In the genomic region with DNA sequence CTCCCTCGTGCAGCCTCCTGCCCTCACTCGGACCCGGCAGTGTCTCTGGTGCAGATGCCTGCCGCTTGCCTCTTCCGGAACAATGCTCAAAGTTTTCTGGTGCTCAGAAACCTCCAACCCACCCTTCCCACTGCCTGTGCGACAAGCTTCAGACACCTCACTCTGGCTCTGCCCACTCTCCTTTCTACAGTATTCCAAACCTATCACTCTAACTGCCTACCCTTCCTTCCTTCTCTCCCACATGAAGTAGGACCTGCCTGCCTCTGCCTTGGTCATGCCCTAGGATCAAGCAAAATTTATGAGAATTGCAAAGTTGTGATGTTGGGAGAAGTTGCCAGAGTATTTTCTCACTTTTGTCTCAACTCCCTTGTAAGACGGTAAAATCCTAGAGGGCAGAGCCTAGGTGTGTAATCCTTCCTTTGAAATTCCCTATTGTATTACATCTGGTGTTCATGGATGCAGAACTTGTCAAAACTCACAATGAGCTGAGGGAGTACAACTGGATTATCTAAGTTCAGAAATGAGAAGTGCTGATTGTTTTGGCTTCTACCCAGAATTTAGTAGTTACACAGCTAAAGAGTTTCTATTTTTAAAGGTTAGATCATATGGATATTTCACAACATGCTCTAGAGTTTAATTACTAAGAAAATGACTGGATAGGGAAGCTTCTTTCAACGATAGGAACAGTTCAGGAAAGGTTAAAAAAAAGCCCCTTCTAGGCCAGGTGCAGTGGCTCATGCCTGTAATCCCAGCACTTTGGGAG, we compare ENCODE assay signal across 12 cellular contexts. TPM values are rescaled to one million over a fixed set of nuclear protein-coding genes. Genes with fewer than 3 reads are reported as not detected.
A peak's percentile ranks its signal among the peaks of the same experiment; 100 is the strongest.
DNase-seq lines count a peak whose midpoint lies in the region; ATAC-seq, FAIRE-seq and TF ChIP-seq lines count a peak whose summit lies in the region.
"Had no signal": no experiment of that assay in that cellular context is flagged by ENCODE, and none has a peak within 500 bp of the region (broad histone marks: within the 10 kb centered on the region; RNA-seq: fewer than 3 reads in every experiment).

No MANE protein-coding gene starts in this region.

- no peak for ATAC-seq in GM21786 (IDR thresholded peaks at IDR 0.05; ENCODE audit: unreplicated experiment)
- ATAC-seq in HG02678 (IDR thresholded peaks at IDR 0.05; ENCODE audit: unreplicated experiment): no peak

- H3K4me2 ChIP-seq in keratinocyte (ENCODE audit: control insufficient read depth, extremely low read depth, insufficient read depth, low read depth, low read length): no peak overlapping the region

- TF ChIP-seq CTCF in HFFc6 (IDR thresholded peaks at IDR 0.05) (no peak), keratinocyte (optimal IDR thresholded peaks at IDR 0.05 in 1 of 3, IDR thresholded peaks at IDR 0.05 in 1 of 3, conservative IDR thresholded peaks at IDR 0.05 in 1 of 3; ENCODE audit: extremely low read depth in 1 of 3, insufficient read depth in 2 of 3, low read length in 3 of 3) (no peak)

- no peak overlapping the region for H2AFZ ChIP-seq in keratinocyte (ENCODE audit: control insufficient read depth, low read length)

- DNase-seq in A172 (ENCODE audit: low spot score) (peak; percentile 27), HFFc6 (no peak), keratinocyte (ENCODE audit: low read depth, low spot score) (no peak), DMS153 (lab: John Stamatoyannopoulos, UW) (no peak), epidermal melanocyte (ENCODE audit: insufficient read length, low spot score) (no peak)
- DNase-seq in activated T-helper 1 cell treated with anti-CD3 and anti-CD28 coated beads, Interleukin-12 subunit alpha, Interleukin-12 subunit beta, Interleukin-2, Interleukin-4 antibody, amounts not matched to agents 30 ng/mL and 10 ng/mL and 1 ng/mL, durations not matched to agents 14 hours and 24 hours and 36 hours (ENCODE audit: low spot score): no peak
- DNase-seq: NCI-H2171 treated with DMSO at 0.1 percent for 48 hours had no signal

- H3K9me1 ChIP-seq in keratinocyte (ENCODE audit: control insufficient read depth, extremely low read depth, insufficient read depth, low read length): peaks cover 4% of the 10 kb centered on the region

- FAIRE-seq in keratinocyte (lab: Jason Lieb, UNC): no peak
- FAIRE-seq: H1 had no signal

- peaks cover 66% of the 10 kb centered on the region for H3K4me1 Mint-ChIP-seq in HFFc6 (ENCODE audit: low read depth)
- peaks cover 67% of the 10 kb centered on the region for H3K4me1 Mint-ChIP-seq in activated T-helper 1 cell treated with anti-CD3 and anti-CD28 coated beads, Interleukin-12 subunit alpha, Interleukin-12 subunit beta, Interleukin-2, Interleukin-4 antibody, amounts not matched to agents 30 ng/mL and 10 ng/mL and 1 ng/mL, durations not matched to agents 14 hours and 24 hours and 36 hours (ENCODE audit: low read depth)

- H3K9ac ChIP-seq in keratinocyte (ENCODE audit: control insufficient read depth, extremely low read depth, insufficient read depth, low read length): no peak overlapping the region

- no peaks in the 10 kb centered on the region; the same call in 1 of the 2 replicates for H3K9me3 Mint-ChIP-seq in HFFc6
- no peaks in the 10 kb centered on the region for H3K9me3 Mint-ChIP-seq in activated T-helper 1 cell treated with anti-CD3 and anti-CD28 coated beads, Interleukin-12 subunit alpha, Interleukin-12 subunit beta, Interleukin-2, Interleukin-4 antibody, amounts not matched to agents 30 ng/mL and 10 ng/mL and 1 ng/mL, durations not matched to agents 14 hours and 24 hours and 36 hours

- no peaks in the 10 kb centered on the region for H3K27me3 ChIP-seq in keratinocyte (ENCODE audit: control insufficient read depth, extremely low read depth, insufficient read depth, low read length)
- H3K27me3 ChIP-seq: esophagus muscularis mucosa had no signal

- intact Hi-C loops in activated T-helper 1 cell treated with anti-CD3 and anti-CD28 coated beads, Interleukin-12 subunit alpha, Interleukin-12 subunit beta, Interleukin-2, Interleukin-4 antibody, amounts not matched to agents 30 ng/mL and 10 ng/mL and 1 ng/mL, durations not matched to agents 14 hours and 24 hours and 36 hours (cut with micrococcal nuclease): no loop called here

- H3K4me1 ChIP-seq in keratinocyte (ENCODE audit: control insufficient read depth, extremely low read depth, insufficient read depth, low read length): peaks cover 29% of the 10 kb centered on the region

- H3K4me3 Mint-ChIP-seq in HFFc6: peak overlapping the region; percentile 4; the same call in 1 of the 2 replicates
- H3K4me3 Mint-ChIP-seq in activated T-helper 1 cell treated with anti-CD3 and anti-CD28 coated beads, Interleukin-12 subunit alpha, Interleukin-12 subunit beta, Interleukin-2, Interleukin-4 antibody, amounts not matched to agents 30 ng/mL and 10 ng/mL and 1 ng/mL, durations not matched to agents 14 hours and 24 hours and 36 hours: peak overlapping the region; percentile 0
- H3K4me3 Mint-ChIP-seq: activated naive CD8-positive, alpha-beta T cell had no signal

- peaks cover 9 to 20% of the 10 kb centered on the region in 2 experiments for H3K36me3 ChIP-seq in keratinocyte (ENCODE audit: control insufficient read depth in 2 of 2, extremely low read depth in 1 of 2, insufficient read depth in 2 of 2, low read length in 2 of 2)

- peak overlapping the region; percentile 30 for H3K27ac Mint-ChIP-seq in HFFc6
- no peak overlapping the region for H3K27ac Mint-ChIP-seq in activated T-helper 1 cell treated with anti-CD3 and anti-CD28 coated beads, Interleukin-12 subunit alpha, Interleukin-12 subunit beta, Interleukin-2, Interleukin-4 antibody, amounts not matched to agents 30 ng/mL and 10 ng/mL and 1 ng/mL, durations not matched to agents 14 hours and 24 hours and 36 hours
- H3K27ac Mint-ChIP-seq: activated naive CD8-positive, alpha-beta T cell had no signal

- H3K36me3 Mint-ChIP-seq in HFFc6 (ENCODE audit: low read depth): peaks cover 38% of the 10 kb centered on the region
- H3K36me3 Mint-ChIP-seq in activated T-helper 1 cell treated with anti-CD3 and anti-CD28 coated beads, Interleukin-12 subunit alpha, Interleukin-12 subunit beta, Interleukin-2, Interleukin-4 antibody, amounts not matched to agents 30 ng/mL and 10 ng/mL and 1 ng/mL, durations not matched to agents 14 hours and 24 hours and 36 hours (ENCODE audit: low read depth): peaks cover 45% of the 10 kb centered on the region

- peaks cover 75% of the 10 kb centered on the region for H3K79me2 ChIP-seq in keratinocyte (ENCODE audit: control insufficient read depth, insufficient read depth, low read length)

- peaks cover 30% of the 10 kb centered on the region for H4K20me1 ChIP-seq in keratinocyte (ENCODE audit: control insufficient read depth, extremely low read depth, insufficient read depth, low read length)

- H3K4me3 ChIP-seq in keratinocyte (ENCODE audit: control insufficient read depth in 2 of 3, extremely low read depth in 1 of 3, insufficient read depth in 2 of 3, low read depth in 1 of 3, low read length in 3 of 3): no peak overlapping the region
- H3K4me3 ChIP-seq: esophagus muscularis mucosa had no signal

- dilution Hi-C loops in keratinocyte (cut with MboI; ENCODE audit: extremely low pct_ligation_motif_present, low sequenced_read_pairs): no loop called here

- no peaks in the 10 kb centered on the region for H3K9me3 ChIP-seq in keratinocyte (ENCODE audit: control insufficient read depth, low read depth, low read length)
- H3K9me3 ChIP-seq: esophagus muscularis mucosa had no signal

- H3K27ac ChIP-seq in keratinocyte (ENCODE audit: control insufficient read depth, insufficient read depth, low read length): peak overlapping the region; percentile 18
- H3K27ac ChIP-seq: esophagus muscularis mucosa had no signal

- H3K27me3 Mint-ChIP-seq in HFFc6 (ENCODE audit: insufficient read depth): no peaks in the 10 kb centered on the region
- H3K27me3 Mint-ChIP-seq in activated T-helper 1 cell treated with anti-CD3 and anti-CD28 coated beads, Interleukin-12 subunit alpha, Interleukin-12 subunit beta, Interleukin-2, Interleukin-4 antibody, amounts not matched to agents 30 ng/mL and 10 ng/mL and 1 ng/mL, durations not matched to agents 14 hours and 24 hours and 36 hours (ENCODE audit: insufficient read depth): no peaks in the 10 kb centered on the region
- H3K27me3 Mint-ChIP-seq: activated naive CD8-positive, alpha-beta T cell had no signal

RNA-seq across cellular contexts. Expression of a gene that starts 7.2 kb away (rescaled TPM):
- 58.5 and 128 TPM in 2 replicates for total RNA-seq in A172 (2014; rRNA removed; shearing (Covaris generic))
- 10 to 100 TPM; 25.4 to 46.2 (median 34.3) TPM for total RNA-seq in HFFc6 (2021; fragmentation: NEBNext Ultra II Directional; extraction: Animal tissue kit (Norgen Biotek cat#: 25700))
- total RNA-seq in activated T-helper 1 cell treated with anti-CD3 and anti-CD28 coated beads, Interleukin-12 subunit alpha, Interleukin-12 subunit beta, Interleukin-2, Interleukin-4 antibody, amounts not matched to agents 30 ng/mL and 10 ng/mL and 1 ng/mL, durations not matched to agents 14 hours and 24 hours and 36 hours: 30.1 and 30.2 TPM in 2 replicates
- polyA plus RNA-seq in keratinocyte: 43.0 to 57.8 TPM (median 49.9 TPM) in 3 replicates
- 67.7 TPM for polyA plus RNA-seq in keratinocyte (2011; ENCODE audit: low read depth)
- polyA plus RNA-seq in keratinocyte (2011; cell fraction: cytosol; rRNA removed): 16.7 and 21.3 TPM in 2 replicates
- 137 and 162 TPM in 2 replicates for polyA plus RNA-seq in keratinocyte (2011; cell fraction: nucleus; rRNA removed)
- 36.4 and 73.2 TPM in 2 replicates for polyA plus RNA-seq in keratinocyte (2012; ENCODE audit: low replicate concordance)
- polyA minus RNA-seq in keratinocyte: 114 to 172 TPM (median 130 TPM) in 3 replicates
- 45.1 TPM for polyA minus RNA-seq in keratinocyte (2011; cell fraction: cytosol; rRNA and poly(A)+ RNA removed)
- 175 and 222 TPM in 2 replicates for polyA minus RNA-seq in keratinocyte (2011; cell fraction: nucleus; rRNA and poly(A)+ RNA removed)
